Comparison of ENCODE assay signal across 12 cellular contexts in genomic region chr10:47264797-47265281, GRCh38. TPM values are rescaled to one million over a fixed set of nuclear protein-coding genes. Genes with fewer than 3 reads are reported as not detected.
DNase-seq lines count a peak whose midpoint lies in the region; ATAC-seq and TF ChIP-seq lines count a peak whose summit lies in the region.
"Had no signal": no experiment of that assay in that cellular context is flagged by ENCODE, and none has a peak within 500 bp of the region (broad histone marks: within the 10 kb centered on the region; RNA-seq: fewer than 3 reads in every experiment).

No MANE protein-coding gene starts in this region.

- H3K27ac ChIP-seq in HCT116 (ENCODE audit: low read depth, low read length), result no peak overlapping the region
- H3K27ac ChIP-seq: thyroid gland had no signal

- H2AFZ ChIP-seq in HCT116 (ENCODE audit: low read depth, low read length, poor library complexity, severe bottlenecking), result no peak overlapping the region

- no peak overlapping the region for H3K9ac ChIP-seq in HCT116 (ENCODE audit: low read length)

- BruUV-seq in HCT116 (replicated peaks; lab: Mats Ljungman, UMichigan), result no TSS peak

- TF ChIP-seq RAD21 in HCT116 (IDR thresholded peaks at IDR 0.05; ENCODE audit: low read depth), result no peak

- H3K4me3 Mint-ChIP-seq in activated CD4-positive, alpha-beta memory T cell treated with anti-CD3 and anti-CD28 coated beads for 36 hours, result peak overlapping the region; percentile 55
- H3K4me3 Mint-ChIP-seq: natural killer cell had no signal

- no peaks in the 10 kb centered on the region for H3K9me3 ChIP-seq in HCT116 (ENCODE audit: control insufficient read depth in 1 of 2, insufficient read depth in 1 of 2, low read depth in 1 of 2, low read length in 2 of 2)
- H3K9me3 ChIP-seq: thyroid gland had no signal

- H3K27me3 Mint-ChIP-seq in activated CD4-positive, alpha-beta memory T cell treated with anti-CD3 and anti-CD28 coated beads for 36 hours, result peaks cover 1% of the 10 kb centered on the region

- H3K4me2 ChIP-seq in HCT116 (ENCODE audit: low read length), result no peak overlapping the region

- POLR2A ChIA-PET in HCT116 (lab: Charles Lee), result no interaction called here
- POLR2A ChIA-PET in activated CD4-positive, alpha-beta memory T cell treated with anti-CD3 and anti-CD28 coated beads for 36 hours (lab: Charles Lee), result no interaction called here

- no peak for DNase-seq in HCT116 (ENCODE audit: low read depth, low spot score)
- DNase-seq in activated CD4-positive, alpha-beta memory T cell treated with anti-CD3 and anti-CD28 coated beads for 36 hours, result peak; percentile 81
- DNase-seq in central memory CD4-positive, alpha-beta T cell, result peak; percentile 25
- peak; percentile 73 for DNase-seq in stimulated activated CD4-positive, alpha-beta T cell treated with anti-CD3 and anti-CD28 coated beads, Interleukin-4, amount 100 ng/mL, for 24 hours
- DNase-seq in SKM-1 (lab: John Stamatoyannopoulos, UW; ENCODE audit: unreplicated experiment), result no peak
- DNase-seq in glomerular visceral epithelial cell (ENCODE audit: extremely low spot score), result no peak
- DNase-seq: natural killer cell, NCI-H1436, thyroid gland had no signal

- no peak for TF ChIP-seq CTCF in HCT116 (IDR thresholded peaks at IDR 0.05 in 2 of 3, conservative IDR thresholded peaks at IDR 0.05 in 1 of 3; ENCODE audit: borderline replicate concordance in 1 of 3, insufficient read depth in 1 of 3, low read depth in 2 of 3, low read length in 2 of 3)

- H4K20me1 ChIP-seq in HCT116 (ENCODE audit: insufficient read depth), result no peaks in the 10 kb centered on the region

- peak overlapping the region; percentile 88 for H3K27ac Mint-ChIP-seq in activated CD4-positive, alpha-beta memory T cell treated with anti-CD3 and anti-CD28 coated beads for 36 hours
- H3K27ac Mint-ChIP-seq: natural killer cell had no signal

- H3K9me2 ChIP-seq in HCT116 (ENCODE audit: insufficient read depth), result no peaks in the 10 kb centered on the region

- H3K9me3 Mint-ChIP-seq in activated CD4-positive, alpha-beta memory T cell treated with anti-CD3 and anti-CD28 coated beads for 36 hours, result peaks cover 16% of the 10 kb centered on the region
- H3K9me3 Mint-ChIP-seq: natural killer cell had no signal

- ATAC-seq in HCT116 (0 out of 2 replicates have a peak, but pooled peaks have one; percentile 30), HG03565 (IDR thresholded peaks at IDR 0.05; ENCODE audit: unreplicated experiment) (no peak), HG02642 (IDR thresholded peaks at IDR 0.05; ENCODE audit: poor library complexity, unreplicated experiment) (no peak)

- no peaks in the 10 kb centered on the region for H3K36me3 ChIP-seq in HCT116 (ENCODE audit: control insufficient read depth in 1 of 2, insufficient read depth in 2 of 2, low read length in 2 of 2)
- H3K36me3 ChIP-seq: thyroid gland had no signal

- no peak overlapping the region for H3K4me3 ChIP-seq in HCT116 (replicated peaks in 1 of 2; ENCODE audit: low read depth in 1 of 2, low read length in 2 of 2)
- H3K4me3 ChIP-seq: thyroid gland had no signal

- peaks cover 79% of the 10 kb centered on the region for H3K4me1 Mint-ChIP-seq in activated CD4-positive, alpha-beta memory T cell treated with anti-CD3 and anti-CD28 coated beads for 36 hours (ENCODE audit: low read depth)

- H3K27me3 ChIP-seq in HCT116 (ENCODE audit: insufficient read depth, low read length), result no peaks in the 10 kb centered on the region
- H3K27me3 ChIP-seq: thyroid gland had no signal

- CTCF ChIA-PET in HCT116 (lab: Charles Lee), result no interaction called here
- CTCF ChIA-PET in activated CD4-positive, alpha-beta memory T cell treated with anti-CD3 and anti-CD28 coated beads for 36 hours (lab: Charles Lee), result interaction anchor here (0.6 kb wide), 1 partner anchor 9 kb away, joined by 4 read pairs; no protein-coding TSS in a partner anchor

- H3K36me3 Mint-ChIP-seq in activated CD4-positive, alpha-beta memory T cell treated with anti-CD3 and anti-CD28 coated beads for 36 hours, result peaks cover 9% of the 10 kb centered on the region
- H3K36me3 Mint-ChIP-seq: natural killer cell had no signal

- no peaks in the 10 kb centered on the region for H3K79me2 ChIP-seq in HCT116 (ENCODE audit: insufficient read depth, low read length)

- no peak for TF ChIP-seq POLR2A in HCT116 (IDR thresholded peaks at IDR 0.05; ENCODE audit: borderline replicate concordance, extremely low read depth, insufficient read depth, insufficient read length)

- H3K4me1 ChIP-seq in HCT116 (ENCODE audit: control insufficient read depth in 1 of 2, insufficient read depth in 2 of 2, low read length in 2 of 2), result peaks cover 0 to 8% of the 10 kb centered on the region in 2 experiments; a peak in 1 of 4 replicates
- H3K4me1 ChIP-seq: thyroid gland had no signal

- RAD21 ChIA-PET in HCT116 (lab: Charles Lee; ENCODE audit: low non-redundant PET in 1 of 2, low total read pairs in 2 of 2, uncharacterized antibody in 2 of 2, unreplicated experiment in 2 of 2), result no interaction called here

- intact Hi-C loops in HCT116 (cut with micrococcal nuclease), result no loop called here
- intact Hi-C loops in activated CD4-positive, alpha-beta memory T cell treated with anti-CD3 and anti-CD28 coated beads for 36 hours (cut with micrococcal nuclease), result loop anchor here (1.0 kb wide), 1 partner anchor 8 kb away; no protein-coding TSS in a partner anchor

TF ChIP-seq in HCT116, 20 proteins besides CTCF, POLR2A, EP300 and RAD21:
- TF ChIP-seq ZFX (IDR thresholded peaks at IDR 0.05) (no peak), CEBPB (IDR thresholded peaks at IDR 0.05; ENCODE audit: low read depth) (no peak), MAX (IDR thresholded peaks at IDR 0.05) (no peak), FOSL1 (IDR thresholded peaks at IDR 0.05; ENCODE audit: low read depth) (peak; percentile 16; the same call in 1 of the 2 replicates), TCF7L2 (IDR thresholded peaks at IDR 0.05; ENCODE audit: borderline replicate concordance, extremely low read depth, insufficient read depth, insufficient read length) (peak; percentile 71)

RNA-seq across cellular contexts. Expression of gene GDF10, which starts 35.2 kb away (rescaled TPM):
- not detected for total RNA-seq in HCT116 (2021; ENCODE audit: unreplicated experiment)
- not detected in 2 replicates for polyA plus RNA-seq in HCT116 (2012)
- total RNA-seq in activated CD4-positive, alpha-beta memory T cell treated with anti-CD3 and anti-CD28 coated beads for 36 hours, result under 1 TPM; 0.50 to 0.56 TPM
- total RNA-seq: natural killer cell had no signal
- polyA plus RNA-seq: BJ had no signal

RNA-seq across cellular contexts. Expression of gene GDF2, which starts 57.4 kb away (rescaled TPM):
- total RNA-seq in HCT116 (2021; ENCODE audit: unreplicated experiment), result not detected
- not detected in 2 replicates for polyA plus RNA-seq in HCT116 (2012)
- total RNA-seq in activated CD4-positive, alpha-beta memory T cell treated with anti-CD3 and anti-CD28 coated beads for 36 hours, result not detected
- total RNA-seq: natural killer cell, thyroid gland had no signal
- polyA plus RNA-seq: BJ had no signal

Comparison
In these comparisons a context has a peak if more than half of its experiments do, and no peak if none do; other contexts are left out.
1. DNase-seq: peak in activated CD4-positive, alpha-beta memory T cell treated with anti-CD3 and anti-CD28 coated beads for 36 hours (single experiment), central memory CD4-positive, alpha-beta T cell (single experiment) and stimulated activated CD4-positive, alpha-beta T cell treated with anti-CD3 and anti-CD28 coated beads, Interleukin-4, amount 100 ng/mL, for 24 hours (single experiment); none in HCT116 (single experiment), SKM-1 (single experiment) and glomerular visceral epithelial cell (single experiment).